23 cellular contexts compared by ENCODE assay signal in the genomic region with DNA sequence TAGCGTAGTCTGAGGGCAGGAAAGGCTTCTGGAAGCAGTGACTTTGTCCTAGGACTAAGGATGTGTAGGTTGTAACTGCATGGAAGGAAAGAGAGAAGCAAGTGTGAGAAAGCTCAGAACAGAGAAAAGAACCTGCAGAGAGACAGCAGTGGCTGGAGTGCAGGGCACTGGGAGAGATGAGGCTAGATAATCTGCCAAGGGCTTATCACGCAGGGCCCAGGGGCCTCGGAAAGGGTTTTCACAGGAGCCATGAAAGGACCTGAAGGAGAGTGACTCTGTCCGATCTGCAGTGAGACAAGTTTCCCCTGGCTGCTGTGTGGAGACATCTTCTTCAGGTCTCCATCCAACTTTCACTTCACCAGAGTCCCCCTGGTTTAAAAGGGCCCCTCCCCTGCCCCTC. TPM values are rescaled to one million over a fixed set of nuclear protein-coding genes. Genes with fewer than 3 reads are reported as not detected.
A peak's percentile ranks its signal among the peaks of the same experiment; 100 is the strongest.
DNase-seq lines count a peak whose midpoint lies in the region; ATAC-seq, FAIRE-seq and TF ChIP-seq lines count a peak whose summit lies in the region.
"Had no signal": no experiment of that assay in that cellular context is flagged by ENCODE, and none has a peak within 500 bp of the region (broad histone marks: within the 10 kb centered on the region; RNA-seq: fewer than 3 reads in every experiment).

No MANE protein-coding gene starts in this region.

- no peaks in the 10 kb centered on the region for H4K20me1 ChIP-seq in K562 (replicated peaks; ENCODE audit: control insufficient read depth, insufficient read depth, low read length)

- H3K27ac ChIP-seq in K562 (ENCODE audit: extremely low read depth, low read depth, low read length) (0 out of 3 replicates have a peak overlapping the region, but pooled peaks have one; percentile 0), neutrophil (peak overlapping the region; percentile 81), adrenal gland (no peak overlapping the region)
- H3K27ac ChIP-seq: A549, RWPE1 had no signal

- H3K9ac ChIP-seq in K562 (ENCODE audit: insufficient read depth in 1 of 2, low read depth in 2 of 2, low read length in 2 of 2), result peak overlapping the region in 1 of 2 experiments; percentile 45; a peak in 1 of 4 replicates

- POLR2A ChIA-PET in K562 (lab: Yijun Ruan, JAX), result interaction anchor here (0.8 to 1.5 kb wide), 4 partner anchors 8 to 59 kb away, joined by 3 to 4 read pairs (median 4); no protein-coding TSS in a partner anchor

- 6% methylated on average over 4 of the region's 4 CpGs for WGBS in K562 (ENCODE audit: insufficient coverage, low coverage, missing lambda C conversion rate)
- WGBS in adrenal gland, 4 donors, result 64 to 71% (median 69%) methylated on average over 4 of the region's 4 CpGs

- no peak for TF ChIP-seq RAD21 in K562 (CRISPR knock-in tag; conservative IDR thresholded peaks at IDR 0.05 in 1 of 2, IDR thresholded peaks at IDR 0.05 in 1 of 2)

- TF ChIP-seq CTCF in K562 (IDR thresholded peaks at IDR 0.05 in 2 of 3, conservative IDR thresholded peaks at IDR 0.05 in 1 of 3; ENCODE audit: insufficient read depth in 2 of 3, low read depth in 1 of 3, low read length in 3 of 3) (no peak), neutrophil (IDR thresholded peaks at IDR 0.05) (no peak), adrenal gland (IDR thresholded peaks at IDR 0.05) (no peak)

- peak overlapping the region; percentile 66 for H2AFZ ChIP-seq in K562 (ENCODE audit: low read depth, low read length)

- TF ChIP-seq EP300 in K562 (IDR thresholded peaks at IDR 0.05; ENCODE audit: low read length), result no peak

- in situ Hi-C loops in K562 (cut with MboI), result no loop called here

- no peaks in the 10 kb centered on the region for H3K79me2 ChIP-seq in K562 (ENCODE audit: control insufficient read depth, insufficient read depth, low read length)

- H3K36me3 ChIP-seq in H7 (replicated peaks; ENCODE audit: control insufficient read depth, insufficient read depth, low read length) (no peaks in the 10 kb centered on the region), K562 (ENCODE audit: control insufficient read depth, insufficient read depth, low read length) (no peaks in the 10 kb centered on the region), neutrophil (no peaks in the 10 kb centered on the region), adrenal gland (replicated peaks in 1 of 2) (no peaks in the 10 kb centered on the region)
- H3K36me3 ChIP-seq: MG63 had no signal

- DNase-seq in H7, result peak; percentile 18
- DNase-seq in NCI-H526 (lab: John Stamatoyannopoulos, UW), result peak; percentile 54 to 72
- peak in 3 of 4 experiments; percentile 15 to 53 (median 37) for DNase-seq in K562 (ENCODE audit: extremely low read depth in 1 of 4, low spot score in 3 of 4)
- DNase-seq in ureter (ENCODE audit: low spot score), result no peak
- DNase-seq in activated effector memory CD4-positive, alpha-beta T cell treated with Interleukin-2 at 50 U/mL for 16 hours, result no peak
- no peak for DNase-seq in iPS-NIHi11 (ENCODE audit: low spot score)
- no peak for DNase-seq in adrenal gland
- DNase-seq: DMS53, GDM1, HCEC 1CT, MG63, NCI-H1417, NCI-H1694 treated with DMSO at 0.1 percent for 48 hours, NCI-H2081 treated with DMSO at 0.1 percent for 48 hours, NCI-H2171 treated with DMSO at 0.1 percent for 48 hours, NCI-H524 treated with DMSO at 0.1 percent for 48 hours had no signal

- BruUV-seq in K562 (replicated peaks; lab: Mats Ljungman, UMichigan), result no TSS peak

- no peaks in the 10 kb centered on the region for H3K9me3 ChIP-seq in K562 (replicated peaks; ENCODE audit: control insufficient read depth, insufficient read depth, low read depth, low read length)
- no peaks in the 10 kb centered on the region for H3K9me3 ChIP-seq in neutrophil
- no peaks in the 10 kb centered on the region for H3K9me3 ChIP-seq in adrenal gland (replicated peaks in 1 of 3)
- H3K9me3 ChIP-seq: A549, MG63 had no signal

- intact Hi-C loops in K562 (cut with micrococcal nuclease), result loop anchor here (10.0 kb wide), 1 partner anchor 157 kb away; the partner anchor contains the start of gene ZNF747
- intact Hi-C loops in adrenal gland (cut with DNase I), result no loop called here

- H3K27me3 ChIP-seq in H7 (ENCODE audit: control insufficient read depth, insufficient read depth, low read length), result peaks cover 91% of the 10 kb centered on the region
- H3K27me3 ChIP-seq in K562 (ENCODE audit: control insufficient read depth in 2 of 2, insufficient read depth in 2 of 2, low read length in 2 of 2), result no peaks in the 10 kb centered on the region
- no peaks in the 10 kb centered on the region for H3K27me3 ChIP-seq in neutrophil
- no peaks in the 10 kb centered on the region for H3K27me3 ChIP-seq in adrenal gland
- H3K27me3 ChIP-seq: MG63 had no signal

- H3K4me2 ChIP-seq in K562 (ENCODE audit: insufficient read depth, low read length), result peak overlapping the region; percentile 27
- H3K4me2 ChIP-seq: A549 had no signal

- peak; percentile 54 for ATAC-seq in K562
- ATAC-seq: SK-N-SH treated with all-trans-retinoic acid at 6 μM for 48 hours had no signal

- FAIRE-seq in K562 (lab: Jason Lieb, UNC), result no peak
- FAIRE-seq: A549, D721Med, GM18507, HTR-8/SVneo had no signal

- no peaks in the 10 kb centered on the region for H3K9me1 ChIP-seq in K562 (ENCODE audit: control insufficient read depth, insufficient read depth, low read length)

- TF ChIP-seq POLR2A in K562 (conservative IDR thresholded peaks at IDR 0.05), result no peak
- no peak for TF ChIP-seq POLR2A in adrenal gland (IDR thresholded peaks at IDR 0.05)

- CTCF ChIA-PET in K562 (lab: Yijun Ruan, JAX; ENCODE audit: low intra/inter-chr PET ratio), result no interaction called here

- H3K4me3 ChIP-seq in H7 (ENCODE audit: insufficient read depth, low read depth, low read length) (no peak overlapping the region), K562 (no peak overlapping the region), neutrophil (ENCODE audit: low read depth in 1 of 2, low read length in 1 of 2) (no peak overlapping the region), adrenal gland (no peak overlapping the region)
- H3K4me3 ChIP-seq: A549, MG63 had no signal

- H3K4me1 ChIP-seq in K562 (replicated peaks in 1 of 2; ENCODE audit: control insufficient read depth in 2 of 2, insufficient read depth in 2 of 2, low read length in 2 of 2), result peaks cover 13 to 23% of the 10 kb centered on the region in 2 experiments
- H3K4me1 ChIP-seq in neutrophil (ENCODE audit: control insufficient read depth in 1 of 2, insufficient read depth in 1 of 2, low read depth in 1 of 2, low read length in 1 of 2), result peaks cover 25 to 34% of the 10 kb centered on the region in 2 experiments
- H3K4me1 ChIP-seq in adrenal gland (replicated peaks in 1 of 2), result no peaks in the 10 kb centered on the region
- H3K4me1 ChIP-seq: A549 had no signal

RNA-seq across cellular contexts. Expression of gene SRCAP, which starts 7.1 kb away (rescaled TPM):
- 7.4 and 12.1 TPM in 2 replicates for total RNA-seq in H7 (2014; rRNA removed; shearing (Covaris generic))
- 89.8 and 132 TPM in 2 replicates for total RNA-seq in K562 (2011; cell fraction: chromatin; rRNA removed; ENCODE audit: low replicate concordance)
- total RNA-seq in K562 (2011; cell fraction: nucleolus; rRNA removed), result 44.6 and 46.2 TPM in 2 replicates
- 58.6 and 74.8 TPM in 2 replicates for total RNA-seq in K562 (2011; cell fraction: nucleoplasm; rRNA removed)
- total RNA-seq in K562 (2014; rRNA removed), result 16.0 and 16.3 TPM in 2 replicates
- 3.5 and 3.7 TPM in 2 replicates for total RNA-seq in K562 (2014; rRNA removed; fragmentation: Illumina TruSeq; extraction: Trizol)
- 5.8 and 7.9 TPM in 2 replicates for total RNA-seq in K562 (2015; rRNA removed; fragmentation: Illumina TruSeq; extraction: Trizol)
- 58.9 and 62.6 TPM in 2 replicates for total RNA-seq in K562 (2021)
- polyA plus RNA-seq in K562 (2011; rRNA removed), result 2.2 and 6.4 TPM in 2 replicates
- polyA plus RNA-seq in K562 (2011; cell fraction: cytosol; rRNA removed), result 1.9 and 3.2 TPM in 2 replicates
- 18.6 and 29.8 TPM in 2 replicates for polyA plus RNA-seq in K562 (2011; cell fraction: nucleus; rRNA removed)
- polyA plus RNA-seq in K562 (2012), result 16.6 and 25.8 TPM in 2 replicates
- 14.9 and 21.0 TPM in 2 replicates for polyA plus RNA-seq in K562 (2014; fragmentation: Illumina TruSeq; extraction: Trizol)
- polyA plus RNA-seq in K562 (2014; fragmentation: Nextera tagmentation; extraction: Ambion mirVana), result under 1 TPM; 0.21 to 0.53 TPM
- polyA plus RNA-seq in K562 (2014; rRNA removed), result 11.4 and 17.0 TPM in 2 replicates
- polyA minus RNA-seq in K562 (2011; rRNA and poly(A)+ RNA removed), result 11.0 and 11.9 TPM in 2 replicates
- polyA minus RNA-seq in K562 (2011; cell fraction: cytosol; rRNA and poly(A)+ RNA removed), result 21.7 and 27.4 TPM in 2 replicates
- polyA minus RNA-seq in K562 (2011; cell fraction: nucleus; rRNA and poly(A)+ RNA removed), result 17.2 and 20.0 TPM in 2 replicates
- 82.3 TPM for total RNA-seq in ureter
- total RNA-seq in adrenal gland, result 10 to 100 TPM; 22.5 to 82.4 (median 50.6) TPM
- 10 to 100 TPM in 2 of 3 donors, 1 to 10 TPM in 1; 3.7 to 48.1 (median 19.7) TPM for polyA plus RNA-seq in adrenal gland

RNA-seq across cellular contexts. Expression of gene FBRS, which starts 33.7 kb away (rescaled TPM):
- 11.5 and 13.4 TPM in 2 replicates for total RNA-seq in H7 (2014; rRNA removed; shearing (Covaris generic))
- 93.9 and 185 TPM in 2 replicates for total RNA-seq in K562 (2011; cell fraction: chromatin; rRNA removed; ENCODE audit: low replicate concordance)
- 89.2 and 107 TPM in 2 replicates for total RNA-seq in K562 (2011; cell fraction: nucleolus; rRNA removed)
- 100 and 120 TPM in 2 replicates for total RNA-seq in K562 (2011; cell fraction: nucleoplasm; rRNA removed)
- 13.1 and 19.0 TPM in 2 replicates for total RNA-seq in K562 (2014; rRNA removed)
- total RNA-seq in K562 (2014; rRNA removed; fragmentation: Illumina TruSeq; extraction: Trizol), result 6.9 and 8.1 TPM in 2 replicates
- total RNA-seq in K562 (2015; rRNA removed; fragmentation: Illumina TruSeq; extraction: Trizol), result 15.6 and 17.9 TPM in 2 replicates
- 50.1 and 59.5 TPM in 2 replicates for total RNA-seq in K562 (2021)
- 5.4 and 11.8 TPM in 2 replicates for polyA plus RNA-seq in K562 (2011; rRNA removed)
- 4.5 and 5.9 TPM in 2 replicates for polyA plus RNA-seq in K562 (2011; cell fraction: cytosol; rRNA removed)
- 95.4 and 113 TPM in 2 replicates for polyA plus RNA-seq in K562 (2011; cell fraction: nucleus; rRNA removed)
- polyA plus RNA-seq in K562 (2012), result 30.9 and 42.6 TPM in 2 replicates
- polyA plus RNA-seq in K562 (2014; fragmentation: Illumina TruSeq; extraction: Trizol), result 21.7 and 32.6 TPM in 2 replicates
- under 1 TPM; 0.32 to 0.46 TPM for polyA plus RNA-seq in K562 (2014; fragmentation: Nextera tagmentation; extraction: Ambion mirVana)
- 21.9 and 25.1 TPM in 2 replicates for polyA plus RNA-seq in K562 (2014; rRNA removed)
- 9.1 and 10.0 TPM in 2 replicates for polyA minus RNA-seq in K562 (2011; rRNA and poly(A)+ RNA removed)
- polyA minus RNA-seq in K562 (2011; cell fraction: cytosol; rRNA and poly(A)+ RNA removed), result 10.9 and 11.7 TPM in 2 replicates
- polyA minus RNA-seq in K562 (2011; cell fraction: nucleus; rRNA and poly(A)+ RNA removed), result 49.8 and 67.5 TPM in 2 replicates
- 82.5 TPM for total RNA-seq in ureter
- total RNA-seq in adrenal gland, result 10 to 100 TPM; 20.4 to 84.0 (median 46.8) TPM
- 100 to 1,000 TPM in 1 of 3 donors, 10 to 100 TPM in 2; 18.3 to 186 (median 82.9) TPM for polyA plus RNA-seq in adrenal gland

RNA-seq across cellular contexts. Expression of gene PRR14, which starts 41.1 kb away (rescaled TPM):
- total RNA-seq in H7 (2014; rRNA removed; shearing (Covaris generic)), result 4.7 and 4.8 TPM in 2 replicates
- total RNA-seq in K562 (2011; cell fraction: chromatin; rRNA removed; ENCODE audit: low replicate concordance), result 27.0 and 46.3 TPM in 2 replicates
- 23.7 and 30.5 TPM in 2 replicates for total RNA-seq in K562 (2011; cell fraction: nucleolus; rRNA removed)
- total RNA-seq in K562 (2011; cell fraction: nucleoplasm; rRNA removed), result 29.4 and 33.8 TPM in 2 replicates
- total RNA-seq in K562 (2014; rRNA removed) (15.6 and 20.2 TPM in 2 replicates), K562 (2014; rRNA removed; fragmentation: Illumina TruSeq; extraction: Trizol) (6.5 and 6.8 TPM in 2 replicates), K562 (2015; rRNA removed; fragmentation: Illumina TruSeq; extraction: Trizol) (11.5 and 12.5 TPM in 2 replicates), K562 (2021) (62.1 and 63.1 TPM in 2 replicates), ureter (37.8 TPM), adrenal gland (10 to 100 TPM in 7 of 8 donors, 1 to 10 TPM in 1; 10.0 to 70.4 (median 39.3) TPM)
- polyA plus RNA-seq in K562 (2011; rRNA removed) (10.0 and 13.0 TPM in 2 replicates), K562 (2014; fragmentation: Illumina TruSeq; extraction: Trizol) (23.8 and 38.3 TPM in 2 replicates), K562 (2014; fragmentation: Nextera tagmentation; extraction: Ambion mirVana) (1 to 10 TPM; 2.2 to 2.3 TPM), K562 (2014; rRNA removed) (20.5 and 26.7 TPM in 2 replicates), adrenal gland (100 to 1,000 TPM in 2 of 3 donors, 10 to 100 TPM in 1; 29.8 to 204 (median 114) TPM)
- 6.7 and 10.3 TPM in 2 replicates for polyA plus RNA-seq in K562 (2011; cell fraction: cytosol; rRNA removed)
- 58.6 and 70.0 TPM in 2 replicates for polyA plus RNA-seq in K562 (2011; cell fraction: nucleus; rRNA removed)
- polyA plus RNA-seq in K562 (2012), result 29.3 and 46.6 TPM in 2 replicates
- 3.1 and 4.4 TPM in 2 replicates for polyA minus RNA-seq in K562 (2011; rRNA and poly(A)+ RNA removed)
- polyA minus RNA-seq in K562 (2011; cell fraction: cytosol; rRNA and poly(A)+ RNA removed), result 7.0 and 17.7 TPM in 2 replicates
- 14.7 and 23.4 TPM in 2 replicates for polyA minus RNA-seq in K562 (2011; cell fraction: nucleus; rRNA and poly(A)+ RNA removed)

RNA-seq across cellular contexts. Expression of gene PHKG2, which starts 56.3 kb away (rescaled TPM):
- 27.0 and 32.0 TPM in 2 replicates for total RNA-seq in H7 (2014; rRNA removed; shearing (Covaris generic))
- 128 and 290 TPM in 2 replicates for total RNA-seq in K562 (2011; cell fraction: chromatin; rRNA removed; ENCODE audit: low replicate concordance)
- total RNA-seq in K562 (2011; cell fraction: nucleolus; rRNA removed), result 161 and 163 TPM in 2 replicates
- total RNA-seq in K562 (2011; cell fraction: nucleoplasm; rRNA removed), result 157 and 194 TPM in 2 replicates
- total RNA-seq in K562 (2014; rRNA removed) (30.7 and 45.9 TPM in 2 replicates), K562 (2014; rRNA removed; fragmentation: Illumina TruSeq; extraction: Trizol) (18.3 and 21.2 TPM in 2 replicates), K562 (2015; rRNA removed; fragmentation: Illumina TruSeq; extraction: Trizol) (23.9 and 25.2 TPM in 2 replicates), K562 (2021) (39.7 and 40.7 TPM in 2 replicates), ureter (35.9 TPM), adrenal gland (10 to 100 TPM; 25.4 to 48.3 (median 35.1) TPM)
- polyA plus RNA-seq in K562 (2011; rRNA removed) (44.1 and 54.4 TPM in 2 replicates), K562 (2014; fragmentation: Illumina TruSeq; extraction: Trizol) (39.2 and 41.0 TPM in 2 replicates), K562 (2014; fragmentation: Nextera tagmentation; extraction: Ambion mirVana) (10 to 100 TPM in 1 of 2 experiments, 1 to 10 TPM in 1; 5.8 to 14.1 TPM), K562 (2014; rRNA removed) (50.4 and 54.2 TPM in 2 replicates), adrenal gland (10 to 100 TPM; 18.7 to 82.8 (median 58.5) TPM)
- polyA plus RNA-seq in K562 (2011; cell fraction: cytosol; rRNA removed), result 44.6 and 56.8 TPM in 2 replicates
- 182 and 233 TPM in 2 replicates for polyA plus RNA-seq in K562 (2011; cell fraction: nucleus; rRNA removed)
- polyA plus RNA-seq in K562 (2012), result 30.6 and 41.6 TPM in 2 replicates
- polyA minus RNA-seq in K562 (2011; rRNA and poly(A)+ RNA removed), result 19.6 and 26.2 TPM in 2 replicates
- polyA minus RNA-seq in K562 (2011; cell fraction: cytosol; rRNA and poly(A)+ RNA removed), result 14.9 and 17.4 TPM in 2 replicates
- 36.2 and 39.6 TPM in 2 replicates for polyA minus RNA-seq in K562 (2011; cell fraction: nucleus; rRNA and poly(A)+ RNA removed)

Comparison
In these comparisons a context has a peak if more than half of its experiments do, and no peak if none do; other contexts are left out.
1. DNase-seq: peak in H7 (single experiment), NCI-H526 (2 of 2) and K562 (3 of 4); none in ureter (single experiment), activated effector memory CD4-positive, alpha-beta T cell treated with Interleukin-2 at 50 U/mL for 16 hours (single experiment), iPS-NIHi11 (single experiment) and adrenal gland (0 of 7).
2. H3K27ac ChIP-seq: peak in K562 (single experiment) and neutrophil (single experiment); none in adrenal gland (0 of 5).